Comparison of ENCODE assay signal across 7 cellular contexts in genomic region chr3:195441971-195442572, GRCh38. TPM values are rescaled to one million over a fixed set of nuclear protein-coding genes. Genes with fewer than 3 reads are reported as not detected.
A peak's percentile ranks its signal among the peaks of the same experiment; 100 is the strongest.
DNase-seq lines count a peak whose midpoint lies in the region; ATAC-seq, FAIRE-seq and TF ChIP-seq lines count a peak whose summit lies in the region.

No MANE protein-coding gene starts in this region.

- TF ChIP-seq POLR2A in endothelial cell of umbilical vein (IDR thresholded peaks at IDR 0.05; ENCODE audit: low read depth, low read length), result no peak

- peak overlapping the region; percentile 79 for H2AFZ ChIP-seq in endothelial cell of umbilical vein (ENCODE audit: low read depth, low read length)

- intact Hi-C loops in endothelial cell of umbilical vein (cut with micrococcal nuclease), result loop anchor here (1.0 to 10.0 kb wide), 7 partner anchors 83 to 1300 kb away; partner anchors contain the start of genes LSG1, PPP1R2 and XXYLT1

- in situ Hi-C loops in GM13977 (cut with MboI; ENCODE audit: low pct_unique_long_range_greater_than_20kb, low sequenced_read_pairs, unreplicated experiment), result no loop called here

- dilution Hi-C loops in endothelial cell of umbilical vein (cut with MboI; ENCODE audit: extremely low pct_ligation_motif_present, low sequenced_read_pairs), result no loop called here

- peak overlapping the region; percentile 70 to 88 (median 81) for H3K4me3 ChIP-seq in endothelial cell of umbilical vein (replicated peaks in 1 of 3; ENCODE audit: insufficient read depth in 1 of 3, low read depth in 1 of 3, low read length in 3 of 3)
- H3K4me3 ChIP-seq in mucosa of rectum (ENCODE audit: low read length in 2 of 2), result peak overlapping the region; percentile 70 to 88

- peak overlapping the region; percentile 91 for H3K9ac ChIP-seq in endothelial cell of umbilical vein (replicated peaks; ENCODE audit: extremely low read depth, insufficient read depth, low read length)
- peak overlapping the region; percentile 91 to 96 for H3K9ac ChIP-seq in mucosa of rectum (ENCODE audit: low read depth in 1 of 2, low read length in 2 of 2)

- no peaks in the 10 kb centered on the region for H3K27me3 ChIP-seq in endothelial cell of umbilical vein (ENCODE audit: control insufficient read depth in 2 of 2, insufficient read depth in 2 of 2, low read length in 2 of 2)
- H3K27me3 ChIP-seq in mucosa of rectum (ENCODE audit: control insufficient read depth in 2 of 2, insufficient read depth in 2 of 2, low read length in 2 of 2), result no peaks in the 10 kb centered on the region

- no peaks in the 10 kb centered on the region for H3K9me1 ChIP-seq in endothelial cell of umbilical vein (replicated peaks; ENCODE audit: control insufficient read depth, extremely low read depth, insufficient read depth, low read length)

- CTCF ChIA-PET in endothelial cell of umbilical vein (lab: Charles Lee), result interaction anchor here (4.1 kb wide), 1 partner anchor 171 kb away, joined by 35 read pairs; the partner anchor contains the start of gene XXYLT1

- DNase-seq in GM13977 (ENCODE audit: low spot score) (peak; percentile 38), NCI-H774 (lab: John Stamatoyannopoulos, UW) (peak; percentile 19), endothelial cell of umbilical vein (ENCODE audit: low read depth, low spot score) (peak; percentile 47)
- DNase-seq in activated CD8-positive, alpha-beta memory T cell treated with anti-CD3 and anti-CD28 coated beads, Interleukin-2, amount 50 U/mL, for 48 hours, result peak; percentile 72
- peak; percentile 14 to 24 for DNase-seq in stimulated activated CD8-positive, alpha-beta memory T cell treated with anti-CD3 and anti-CD28 coated beads, Interleukin-4, amount 100 ng/mL, for 4 hours (ENCODE audit: low read depth in 2 of 2, low spot score in 1 of 2)

- peaks cover 15% of the 10 kb centered on the region for H3K4me1 ChIP-seq in endothelial cell of umbilical vein (ENCODE audit: control insufficient read depth, extremely low read depth, insufficient read depth, low read length)
- peaks cover 11 to 18% of the 10 kb centered on the region in 2 donors for H3K4me1 ChIP-seq in mucosa of rectum (ENCODE audit: control insufficient read depth in 2 of 2, insufficient read depth in 2 of 2, low read length in 2 of 2)

- H3K9me3 ChIP-seq in endothelial cell of umbilical vein (replicated peaks; ENCODE audit: control insufficient read depth, insufficient read depth, low read length), result no peaks in the 10 kb centered on the region
- no peaks in the 10 kb centered on the region for H3K9me3 ChIP-seq in mucosa of rectum (ENCODE audit: control insufficient read depth in 2 of 2, low read length in 2 of 2)

- peaks cover 3% of the 10 kb centered on the region for H4K20me1 ChIP-seq in endothelial cell of umbilical vein (replicated peaks; ENCODE audit: control insufficient read depth, extremely low read depth, insufficient read depth, low read length)

- POLR2A ChIA-PET in endothelial cell of umbilical vein (lab: Charles Lee), result interaction anchor here (0.6 to 1.5 kb wide), 3 partner anchors 51 to 557 kb away, joined by 3 to 5 read pairs (median 3); partner anchors contain the start of gene XXYLT1

- H3K4me2 ChIP-seq in endothelial cell of umbilical vein (ENCODE audit: insufficient read depth, low read length), result peak overlapping the region; percentile 83

- TF ChIP-seq CTCF in GM13977 (IDR thresholded peaks at IDR 0.05; ENCODE audit: extremely low read depth, insufficient read depth, missing control alignments) (no peak), endothelial cell of umbilical vein (IDR thresholded peaks at IDR 0.05; ENCODE audit: extremely low read depth in 1 of 2, insufficient read depth in 1 of 2, low read depth in 1 of 2, low read length in 2 of 2) (no peak)

- peaks cover 49% of the 10 kb centered on the region for H3K79me2 ChIP-seq in endothelial cell of umbilical vein (ENCODE audit: control insufficient read depth, insufficient read depth, low read length)

- BruUV-seq in endothelial cell of umbilical vein (replicated peaks; lab: Mats Ljungman, UMichigan), result no TSS peak

- FAIRE-seq in endothelial cell of umbilical vein (lab: Jason Lieb, UNC), result peak; percentile 48

- H3K36me3 ChIP-seq in endothelial cell of umbilical vein (ENCODE audit: control insufficient read depth in 2 of 2, extremely low read depth in 1 of 2, insufficient read depth in 2 of 2, low read length in 2 of 2), result no peaks in the 10 kb centered on the region
- no peaks in the 10 kb centered on the region for H3K36me3 ChIP-seq in mucosa of rectum (ENCODE audit: control insufficient read depth in 2 of 2, insufficient read depth in 2 of 2, low read length in 2 of 2)

- ATAC-seq in HG02938 (IDR thresholded peaks at IDR 0.05; ENCODE audit: unreplicated experiment), result peak; percentile 8

- peak overlapping the region; percentile 63 for H3K27ac ChIP-seq in endothelial cell of umbilical vein (ENCODE audit: insufficient read depth, low read depth, low read length)
- H3K27ac ChIP-seq in mucosa of rectum (ENCODE audit: low read depth in 2 of 2, low read length in 2 of 2), result peak overlapping the region; percentile 96 to 97

TF ChIP-seq in endothelial cell of umbilical vein, 7 proteins besides CTCF, POLR2A, EP300 and RAD21:
- TF ChIP-seq MAX (IDR thresholded peaks at IDR 0.05; ENCODE audit: insufficient read depth, insufficient read length) (no peak), FOS (IDR thresholded peaks at IDR 0.05; ENCODE audit: borderline replicate concordance, insufficient read depth, low read length) (no peak), JUN (IDR thresholded peaks at IDR 0.05; ENCODE audit: borderline replicate concordance, insufficient read depth, insufficient read length, low read depth) (no peak), POLR2AphosphoS5 (IDR thresholded peaks at IDR 0.05; ENCODE audit: insufficient read depth, low read depth, low read length) (no peak), EZH2 (IDR thresholded peaks at IDR 0.05; ENCODE audit: borderline replicate concordance, low read depth, low read length, severe bottlenecking) (no peak), GATA2 (IDR thresholded peaks at IDR 0.05; ENCODE audit: insufficient read depth, insufficient read length, low read depth, low read length) (no peak), MYC (IDR thresholded peaks at IDR 0.05; ENCODE audit: low read depth, low read length) (no peak)

RNA-seq across cellular contexts. Expression of gene ACAP2, which starts 0.7 kb away (rescaled TPM):
- 34.4 and 36.9 TPM in 2 replicates for total RNA-seq in endothelial cell of umbilical vein
- polyA plus RNA-seq in endothelial cell of umbilical vein, result 5.5 and 13.6 TPM in 2 replicates
- polyA plus RNA-seq in endothelial cell of umbilical vein (2011; cell fraction: cytosol; rRNA removed), result 6.5 and 7.3 TPM in 2 replicates
- 18.7 and 26.1 TPM in 2 replicates for polyA plus RNA-seq in endothelial cell of umbilical vein (2011; cell fraction: nucleus; rRNA removed)
- 13.8 and 15.3 TPM in 2 replicates for polyA plus RNA-seq in endothelial cell of umbilical vein (2012)
- polyA minus RNA-seq in endothelial cell of umbilical vein, result 35.8 and 43.6 TPM in 2 replicates
- polyA minus RNA-seq in endothelial cell of umbilical vein (2011; cell fraction: cytosol; rRNA and poly(A)+ RNA removed), result 31.0 TPM
- 55.7 and 70.0 TPM in 2 replicates for polyA minus RNA-seq in endothelial cell of umbilical vein (2011; cell fraction: nucleus; rRNA and poly(A)+ RNA removed)

Comparison
In these comparisons a context has a peak if more than half of its experiments do, and no peak if none do; other contexts are left out.
1. Peak in every context shown above with its lines: DNase-seq, ATAC-seq, H3K4me3 ChIP-seq and H3K27ac ChIP-seq.
2. DNase-seq: peak in every context shown above with its lines; median percentile 72 in activated CD8-positive, alpha-beta memory T cell treated with anti-CD3 and anti-CD28 coated beads, Interleukin-2, amount 50 U/mL, for 48 hours; 47 in endothelial cell of umbilical vein; 38 in GM13977; 19 in NCI-H774; 19 in stimulated activated CD8-positive, alpha-beta memory T cell treated with anti-CD3 and anti-CD28 coated beads, Interleukin-4, amount 100 ng/mL, for 4 hours.